18 cellular contexts compared by ENCODE assay signal in the genomic region with DNA sequence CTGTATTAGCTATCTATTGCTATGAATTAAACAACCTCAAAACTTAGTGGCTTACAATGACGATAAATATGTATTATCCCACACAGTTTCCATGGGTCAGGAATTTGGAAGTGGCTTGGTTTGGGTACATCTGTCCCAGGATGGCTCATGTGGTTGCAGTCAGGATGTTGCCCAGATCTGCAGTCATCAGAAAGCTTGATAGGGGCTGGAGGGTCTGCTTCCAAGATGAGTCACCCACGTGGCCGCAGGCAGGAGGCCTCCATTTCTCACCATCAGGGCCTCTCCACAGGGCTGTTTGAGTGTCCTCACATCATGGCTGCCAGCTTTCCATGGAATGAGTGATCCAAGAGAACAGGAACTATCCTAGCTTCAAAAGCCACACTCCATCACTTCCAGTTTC. TPM values are rescaled to one million over a fixed set of nuclear protein-coding genes. Genes with fewer than 3 reads are reported as not detected.
DNase-seq lines count a peak whose midpoint lies in the region; ATAC-seq and TF ChIP-seq lines count a peak whose summit lies in the region.
"Had no signal": no experiment of that assay in that cellular context is flagged by ENCODE, and none has a peak within 500 bp of the region (broad histone marks: within the 10 kb centered on the region; RNA-seq: fewer than 3 reads in every experiment).

No MANE protein-coding gene starts in this region.

- H3K4me2 ChIP-seq in smooth muscle cell = peak overlapping the region; percentile 13

- H3K9me3 ChIP-seq in smooth muscle cell (replicated peaks; ENCODE audit: low read depth) = no peaks in the 10 kb centered on the region

- no peak overlapping the region for H3K9ac ChIP-seq in smooth muscle cell (ENCODE audit: low read depth)

- H3K27me3 Mint-ChIP-seq in activated naive CD8-positive, alpha-beta T cell = no peaks in the 10 kb centered on the region
- H3K27me3 Mint-ChIP-seq in activated naive CD8-positive, alpha-beta T cell treated with anti-CD3 and anti-CD28 coated beads for 36 hours = peaks cover 4% of the 10 kb centered on the region
- H3K27me3 Mint-ChIP-seq: CD4-positive, alpha-beta T cell had no signal

- H3K36me3 Mint-ChIP-seq in activated naive CD8-positive, alpha-beta T cell = no peaks in the 10 kb centered on the region
- H3K36me3 Mint-ChIP-seq in activated naive CD8-positive, alpha-beta T cell treated with anti-CD3 and anti-CD28 coated beads for 36 hours = no peaks in the 10 kb centered on the region

- H3K4me3 Mint-ChIP-seq in activated naive CD8-positive, alpha-beta T cell = peak overlapping the region; percentile 71
- H3K4me3 Mint-ChIP-seq in activated naive CD8-positive, alpha-beta T cell treated with anti-CD3 and anti-CD28 coated beads for 36 hours = no peak overlapping the region
- H3K4me3 Mint-ChIP-seq: HFFc6 had no signal

- DNase-seq in activated naive CD8-positive, alpha-beta T cell treated with anti-CD3 and anti-CD28 coated beads for 36 hours = no peak
- DNase-seq in LHCN-M2 (ENCODE audit: low read depth) (peak; percentile 14), astrocyte of the hippocampus (ENCODE audit: low read depth, low spot score) (peak; percentile 9), smooth muscle cell (lab: John Stamatoyannopoulos, UW; ENCODE audit: unreplicated experiment) (no peak), NCI-H2107 treated with DMSO at 0.1 percent for 48 hours (lab: John Stamatoyannopoulos, UW; ENCODE audit: unreplicated experiment) (no peak), GM19238 (ENCODE audit: insufficient read length, low spot score) (no peak)
- DNase-seq: CD4-positive, alpha-beta T cell; GF-D8; KG1; NCI-H187 treated with DMSO at 0.1 percent for 48 hours; NCI-H2171 treated with DMSO at 0.1 percent for 48 hours; NCI-H82; SIG-M5 had no signal

- peaks cover 3% of the 10 kb centered on the region for H3K4me1 ChIP-seq in smooth muscle cell (ENCODE audit: low read depth)

- no peak overlapping the region for H3K27ac ChIP-seq in smooth muscle cell (ENCODE audit: low read depth)
- H3K27ac ChIP-seq: HL-60 had no signal

- H3K9me3 Mint-ChIP-seq in activated naive CD8-positive, alpha-beta T cell (ENCODE audit: low read depth) = no peaks in the 10 kb centered on the region
- peaks cover 2% of the 10 kb centered on the region for H3K9me3 Mint-ChIP-seq in activated naive CD8-positive, alpha-beta T cell treated with anti-CD3 and anti-CD28 coated beads for 36 hours

- no peaks in the 10 kb centered on the region for H3K79me2 ChIP-seq in smooth muscle cell (ENCODE audit: low read depth)

- H3K4me1 Mint-ChIP-seq in activated naive CD8-positive, alpha-beta T cell (ENCODE audit: low read depth) = peaks cover 31% of the 10 kb centered on the region
- H3K4me1 Mint-ChIP-seq in activated naive CD8-positive, alpha-beta T cell treated with anti-CD3 and anti-CD28 coated beads for 36 hours = peaks cover 33% of the 10 kb centered on the region

- H3K36me3 ChIP-seq in smooth muscle cell (ENCODE audit: low read depth) = no peaks in the 10 kb centered on the region

- H2AFZ ChIP-seq in smooth muscle cell (ENCODE audit: low read depth) = no peak overlapping the region

- no peak for ATAC-seq in GM18498 (IDR thresholded peaks at IDR 0.05; ENCODE audit: unreplicated experiment)

- H3K4me3 ChIP-seq in smooth muscle cell = no peak overlapping the region

- no peaks in the 10 kb centered on the region for H3K27me3 ChIP-seq in smooth muscle cell (ENCODE audit: low read depth)

- H4K20me1 ChIP-seq in smooth muscle cell (ENCODE audit: low read depth) = no peaks in the 10 kb centered on the region

- TF ChIP-seq CTCF in smooth muscle cell (IDR thresholded peaks at IDR 0.05; ENCODE audit: borderline replicate concordance, insufficient read depth, poor library complexity, severe bottlenecking) = no peak

- no peak overlapping the region for H3K27ac Mint-ChIP-seq in activated naive CD8-positive, alpha-beta T cell
- H3K27ac Mint-ChIP-seq in activated naive CD8-positive, alpha-beta T cell treated with anti-CD3 and anti-CD28 coated beads for 36 hours = no peak overlapping the region
- H3K27ac Mint-ChIP-seq: CD4-positive, alpha-beta T cell; HFFc6 had no signal

- no peaks in the 10 kb centered on the region for H3F3A ChIP-seq in smooth muscle cell (ENCODE audit: low read depth)

- WGBS in smooth muscle cell (ENCODE audit: low lambda C conversion rate) = 72% methylated on average over 3 of the region's 3 CpGs

RNA-seq across cellular contexts. Expression of a gene that starts 46.4 kb away (rescaled TPM):
- total RNA-seq in activated naive CD8-positive, alpha-beta T cell treated with anti-CD3 and anti-CD28 coated beads for 36 hours = not detected
- 541 and 762 TPM in 2 replicates for total RNA-seq in LHCN-M2 (2014; rRNA removed)
- 335 TPM for polyA plus RNA-seq in LHCN-M2 (2012)
- total RNA-seq in smooth muscle cell = 1.0 and 1.3 TPM in 2 replicates
- polyA plus RNA-seq in smooth muscle cell = 1.2 and 3.1 TPM in 2 replicates
- total RNA-seq: NCI-H460 had no signal

Comparison
In these comparisons a context has a peak if more than half of its experiments do, and no peak if none do; other contexts are left out.
1. DNase-seq: peak in LHCN-M2 (single experiment) and astrocyte of the hippocampus (single experiment); none in activated naive CD8-positive, alpha-beta T cell treated with anti-CD3 and anti-CD28 coated beads for 36 hours (single experiment), smooth muscle cell (single experiment), NCI-H2107 treated with DMSO at 0.1 percent for 48 hours (single experiment) and GM19238 (single experiment).
2. RNA of a gene that starts 46.4 kb away (total RNA-seq): 541 to 762 TPM in LHCN-M2; 1.0 to 1.3 TPM in smooth muscle cell and not detected in activated naive CD8-positive, alpha-beta T cell treated with anti-CD3 and anti-CD28 coated beads for 36 hours; every median in the first group is over 100 times any median in the second.